Comparison of ENCODE assay signal across 31 cellular contexts in the genomic region with DNA sequence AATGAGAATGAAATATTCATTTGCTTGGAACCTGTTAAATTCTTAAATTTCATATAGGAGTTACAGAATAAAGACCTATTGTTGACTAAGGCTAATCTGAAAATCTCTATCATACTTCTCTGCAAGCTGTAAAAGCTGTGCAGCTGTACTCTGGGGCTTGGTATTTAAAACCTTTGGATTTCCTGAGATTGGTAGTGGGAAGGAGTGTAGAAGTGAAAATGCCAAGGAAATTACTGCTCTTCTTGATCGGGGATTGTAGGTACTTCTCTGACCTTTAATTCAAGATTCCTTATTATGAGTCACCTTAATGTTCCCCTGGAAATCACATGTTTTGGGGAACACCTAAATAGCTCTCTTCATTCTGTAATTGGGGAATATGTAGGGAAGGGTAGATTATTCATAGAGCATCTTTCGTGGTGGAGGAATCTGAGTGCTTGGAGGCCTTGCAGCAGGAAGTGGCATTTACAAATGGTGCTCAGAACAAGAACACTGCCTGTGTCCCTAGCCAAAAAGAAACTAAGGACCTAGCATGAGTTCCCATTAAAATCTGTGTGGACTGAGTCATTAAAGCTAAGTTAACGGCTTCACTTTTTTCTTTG.
DNase-seq lines count a peak whose midpoint lies in the region; ATAC-seq, FAIRE-seq and TF ChIP-seq lines count a peak whose summit lies in the region.
"Had no signal": no experiment of that assay in that cellular context is flagged by ENCODE, and none has a peak within 500 bp of the region (broad histone marks: within the 10 kb centered on the region; RNA-seq: fewer than 3 reads in every experiment).

No MANE protein-coding gene starts in this region.

- no peak overlapping the region for H3K9ac ChIP-seq in mesenchymal stem cell (ENCODE audit: low read length)
- H3K9ac ChIP-seq: SK-N-SH had no signal

- H2BK12ac ChIP-seq in mesenchymal stem cell (ENCODE audit: low read length in 2 of 2): no peak overlapping the region

- H3K27me3 ChIP-seq in gastrocnemius medialis (no peaks in the 10 kb centered on the region), mesenchymal stem cell (ENCODE audit: control insufficient read depth in 1 of 2, insufficient read depth in 1 of 2, low read length in 2 of 2) (no peaks in the 10 kb centered on the region)
- H3K27me3 ChIP-seq: colonic mucosa, neutrophil, sigmoid colon had no signal

- no peak overlapping the region for H2BK5ac ChIP-seq in mesenchymal stem cell (ENCODE audit: low read depth, low read length, poor library complexity, severe bottlenecking)

- H2AFZ ChIP-seq in mesenchymal stem cell (ENCODE audit: low read depth, low read length): no peak overlapping the region

- H3K23ac ChIP-seq in mesenchymal stem cell (ENCODE audit: low read length in 2 of 2): no peak overlapping the region

- no peak overlapping the region for H4K91ac ChIP-seq in mesenchymal stem cell (ENCODE audit: low read length)

- peak overlapping the region; percentile 28 for H3K27ac ChIP-seq in caudate nucleus (ENCODE audit: low read depth, low read length)
- peak overlapping the region in 3 of 4 donors; percentile 9 to 54 (median 28) for H3K27ac ChIP-seq in gastrocnemius medialis
- H3K27ac ChIP-seq in mesenchymal stem cell (ENCODE audit: low read length, poor library complexity, severe bottlenecking): no peak overlapping the region
- H3K27ac ChIP-seq: C4-2B, colonic mucosa, neutrophil, sigmoid colon had no signal

- TF ChIP-seq CTCF in AG10803 (conservative IDR thresholded peaks at IDR 0.05; ENCODE audit: low read length): no peak
- TF ChIP-seq CTCF in gastrocnemius medialis (IDR thresholded peaks at IDR 0.05 in 4 of 5, conservative IDR thresholded peaks at IDR 0.05 in 1 of 5): no peak

- H3K4me3 ChIP-seq in AG10803 (ENCODE audit: low read length) (no peak overlapping the region), gastrocnemius medialis (no peak overlapping the region), mesenchymal stem cell (ENCODE audit: insufficient read depth in 1 of 2, low read depth in 1 of 2, low read length in 2 of 2) (no peak overlapping the region)
- H3K4me3 ChIP-seq: colonic mucosa, sigmoid colon had no signal

- intact Hi-C loops in gastrocnemius medialis (cut with DNase I; ENCODE audit: low total_unique reads): no loop called here

- H3K14ac ChIP-seq in mesenchymal stem cell (ENCODE audit: low read length in 2 of 2): no peak overlapping the region

- ATAC-seq in gastrocnemius medialis: peak; percentile 38
- ATAC-seq in effector memory CD8-positive, alpha-beta T cell (replicated peaks): no peak
- ATAC-seq: esophagus mucosa had no signal

- H3K4me3 Mint-ChIP-seq in effector memory CD8-positive, alpha-beta T cell: no peak overlapping the region
- H3K4me3 Mint-ChIP-seq: activated CD4-positive, alpha-beta memory T cell treated with anti-CD3 and anti-CD28 coated beads for 36 hours; activated naive CD8-positive, alpha-beta T cell; T-helper 1 cell treated with Interleukin-12 subunit alpha and Interleukin-12 subunit beta and Interleukin-4 antibody, amounts not matched to agents 30 μg/mL and 1 μg/mL, for 36 hours had no signal

- H3K4ac ChIP-seq in mesenchymal stem cell (ENCODE audit: low read depth in 1 of 2, low read length in 2 of 2): no peak overlapping the region

- H2AK5ac ChIP-seq in mesenchymal stem cell (ENCODE audit: low read length, severe bottlenecking): no peak overlapping the region

- H3K4me1 ChIP-seq in gastrocnemius medialis (peaks cover 37 to 43% of the 10 kb centered on the region in 2 donors), mesenchymal stem cell (ENCODE audit: control insufficient read depth, insufficient read depth, low read depth, low read length) (no peaks in the 10 kb centered on the region)
- H3K4me1 ChIP-seq: colonic mucosa had no signal

- no peaks in the 10 kb centered on the region for H3K27me3 Mint-ChIP-seq in effector memory CD8-positive, alpha-beta T cell
- H3K27me3 Mint-ChIP-seq: activated CD4-positive, alpha-beta memory T cell treated with anti-CD3 and anti-CD28 coated beads for 36 hours; activated naive CD8-positive, alpha-beta T cell had no signal

- no peaks in the 10 kb centered on the region for H3K9me3 Mint-ChIP-seq in effector memory CD8-positive, alpha-beta T cell
- H3K9me3 Mint-ChIP-seq: activated CD4-positive, alpha-beta memory T cell treated with anti-CD3 and anti-CD28 coated beads for 36 hours; T-helper 1 cell treated with Interleukin-12 subunit alpha and Interleukin-12 subunit beta and Interleukin-4 antibody, amounts not matched to agents 30 μg/mL and 1 μg/mL, for 36 hours had no signal

- in situ Hi-C loops in gastrocnemius medialis (cut with MboI; ENCODE audit: low sequenced_read_pairs in 4 of 4): no loop called here

- H3K36me3 ChIP-seq in gastrocnemius medialis: no peaks in the 10 kb centered on the region
- H3K36me3 ChIP-seq in mesenchymal stem cell (ENCODE audit: control insufficient read depth in 1 of 2, insufficient read depth in 2 of 2, low read depth in 1 of 2, low read length in 2 of 2): no peaks in the 10 kb centered on the region
- H3K36me3 ChIP-seq: colonic mucosa, neutrophil, sigmoid colon had no signal

- H3K27ac Mint-ChIP-seq in effector memory CD8-positive, alpha-beta T cell: no peak overlapping the region
- H3K27ac Mint-ChIP-seq: activated CD4-positive, alpha-beta memory T cell treated with anti-CD3 and anti-CD28 coated beads for 36 hours; activated naive CD8-positive, alpha-beta T cell; progenitor cell of endocrine pancreas; T-helper 1 cell treated with Interleukin-12 subunit alpha and Interleukin-12 subunit beta and Interleukin-4 antibody, amounts not matched to agents 30 μg/mL and 1 μg/mL, for 36 hours had no signal

- H4K8ac ChIP-seq in mesenchymal stem cell (ENCODE audit: low read length): no peak overlapping the region

- no peak for TF ChIP-seq POLR2A in H54 (IDR thresholded peaks at IDR 0.05; ENCODE audit: low read depth, low read length)
- no peak for TF ChIP-seq POLR2A in gastrocnemius medialis (IDR thresholded peaks at IDR 0.05)

- no peak overlapping the region for H2BK120ac ChIP-seq in mesenchymal stem cell (ENCODE audit: low read depth, low read length)

- H3K18ac ChIP-seq in mesenchymal stem cell (ENCODE audit: low read depth in 1 of 2, low read length in 2 of 2): no peak overlapping the region

- H2BK15ac ChIP-seq in mesenchymal stem cell (ENCODE audit: low read depth, poor library complexity, severe bottlenecking): no peak overlapping the region

- H3K4me2 ChIP-seq in mesenchymal stem cell (ENCODE audit: low read length, poor library complexity, severe bottlenecking): no peak overlapping the region
- H3K4me2 ChIP-seq: SK-N-SH had no signal

- DNase-seq in AG10803 (ENCODE audit: low read depth) (peak; percentile 4), H54 (ENCODE audit: insufficient read length, low spot score) (no peak), caudate nucleus (lab: John Stamatoyannopoulos, UW) (no peak), gastrocnemius medialis (no peak), NCI-H345 treated with DMSO at 0.1 percent for 48 hours (lab: John Stamatoyannopoulos, UW; ENCODE audit: unreplicated experiment) (no peak), mesenchymal stem cell (no peak)
- DNase-seq in effector memory CD8-positive, alpha-beta T cell: no peak
- DNase-seq: activated CD4-positive, alpha-beta memory T cell treated with anti-CD3 and anti-CD28 coated beads for 36 hours; activated CD4-positive, CD25-positive, alpha-beta regulatory T cell treated with anti-CD3 and anti-CD28 coated beads, Interleukin-2, amount 50 U/mL, for 72 hours; activated CD8-positive, alpha-beta memory T cell treated with anti-CD3 and anti-CD28 coated beads, Interleukin-2, amount 50 U/mL, for 48 hours; anterior cingulate cortex; colonic mucosa; foreskin fibroblast; kidney glomerular epithelial cell; mesendoderm; NCI-H1092; NCI-H187 treated with DMSO at 0.1 percent for 48 hours; NCI-H2171 treated with DMSO at 0.1 percent for 48 hours; NCI-H526; RPMI8226; sigmoid colon; SK-N-SH; stimulated activated CD4-positive, alpha-beta T cell treated with anti-CD3 and anti-CD28 coated beads, Interleukin-15, amount 100 ng/mL, for 24 hours; stimulated activated naive CD4-positive, alpha-beta T cell had no signal

- WGBS in mesenchymal stem cell: 99% methylated on average over 3 of the region's 3 CpGs

- FAIRE-seq in H54 (lab: Jason Lieb, UNC): peak; percentile 15
- FAIRE-seq: TTC549 had no signal

- no peaks in the 10 kb centered on the region for H3K4me1 Mint-ChIP-seq in effector memory CD8-positive, alpha-beta T cell (ENCODE audit: low read depth in 2 of 2)

- H3K36me3 Mint-ChIP-seq in effector memory CD8-positive, alpha-beta T cell (ENCODE audit: insufficient read depth): no peaks in the 10 kb centered on the region
- H3K36me3 Mint-ChIP-seq: activated CD4-positive, alpha-beta memory T cell treated with anti-CD3 and anti-CD28 coated beads for 36 hours; activated naive CD8-positive, alpha-beta T cell had no signal

- no peaks in the 10 kb centered on the region for H3K79me1 ChIP-seq in mesenchymal stem cell (replicated peaks; ENCODE audit: low read length, poor library complexity, severe bottlenecking)

- H3K9me3 ChIP-seq in gastrocnemius medialis: no peaks in the 10 kb centered on the region
- no peaks in the 10 kb centered on the region for H3K9me3 ChIP-seq in mesenchymal stem cell (ENCODE audit: control insufficient read depth, low read length)
- H3K9me3 ChIP-seq: colonic mucosa, neutrophil, sigmoid colon, SK-N-SH had no signal
